19 cellular contexts compared by ENCODE assay signal in genomic region chr20:35049776-35050352, GRCh38. TPM values are rescaled to one million over a fixed set of nuclear protein-coding genes. Genes with fewer than 3 reads are reported as not detected.
A peak's percentile ranks its signal among the peaks of the same experiment; 100 is the strongest.
DNase-seq lines count a peak whose midpoint lies in the region; ATAC-seq and TF ChIP-seq lines count a peak whose summit lies in the region.
"Had no signal": no experiment of that assay in that cellular context is flagged by ENCODE, and none has a peak within 500 bp of the region (broad histone marks: within the 10 kb centered on the region; RNA-seq: fewer than 3 reads in every experiment).

No MANE protein-coding gene starts in this region.

- no peak overlapping the region for H2AFZ ChIP-seq in IMR-90 (replicated peaks; ENCODE audit: low read length, poor library complexity)
- H2AFZ ChIP-seq in trophoblast cell (ENCODE audit: insufficient read depth, low read length, poor library complexity), result no peak overlapping the region

- H3K36me3 Mint-ChIP-seq in activated CD4-positive, alpha-beta memory T cell treated with anti-CD3 and anti-CD28 coated beads, Interleukin-2, amount 10 ng/mL, durations not matched to agents 7 days and 5 days (ENCODE audit: low read depth), result peaks cover 61% of the 10 kb centered on the region
- H3K36me3 Mint-ChIP-seq in endothelial cell (ENCODE audit: low read depth, unreplicated experiment), result peaks cover 23% of the 10 kb centered on the region

- no peak overlapping the region for H3K56ac ChIP-seq in IMR-90 (ENCODE audit: extremely low read depth, insufficient read depth, low read length)

- 0 out of 2 replicates have a peak overlapping the region, but pooled peaks have one; percentile 15 for H2AK5ac ChIP-seq in IMR-90 (ENCODE audit: low read depth, low read length)
- H2AK5ac ChIP-seq in trophoblast cell (ENCODE audit: low read length), result no peak overlapping the region

- no peak overlapping the region for H4K5ac ChIP-seq in IMR-90 (ENCODE audit: low read depth, low read length)

- H3K4me3 Mint-ChIP-seq in activated CD4-positive, alpha-beta memory T cell treated with anti-CD3 and anti-CD28 coated beads, Interleukin-2, amount 10 ng/mL, durations not matched to agents 7 days and 5 days, result no peak overlapping the region
- H3K4me3 Mint-ChIP-seq in endothelial cell (ENCODE audit: unreplicated experiment), result peak overlapping the region; percentile 30
- H3K4me3 Mint-ChIP-seq: activated CD4-positive, alpha-beta T cell treated with anti-CD3 and anti-CD28 coated beads, Interleukin-2, amount 10 ng/mL, durations not matched to agents 24 days and 14 days; activated naive CD8-positive, alpha-beta T cell treated with anti-CD3 and anti-CD28 coated beads, Interleukin-2, amount 10 ng/mL, durations not matched to agents 7 days and 5 days; CD14-positive monocyte; dendritic cell treated with granulocyte-macrophage colony-stimulating factor and Interleukin-4, amounts not matched to agents 40 ng/mL and 50 ng/mL, for 4 days had no signal

- H3K27ac ChIP-seq in IMR-90 (ENCODE audit: insufficient read depth, low read length), result no peak overlapping the region
- H3K27ac ChIP-seq in trophoblast cell (ENCODE audit: low read depth, low read length), result no peak overlapping the region
- peak overlapping the region in 2 of 4 donors; percentile 3 to 76 for H3K27ac ChIP-seq in tibial nerve
- H3K27ac ChIP-seq: esophagus muscularis mucosa, psoas muscle, suprapubic skin had no signal

- no peak for TF ChIP-seq RAD21 in IMR-90 (IDR thresholded peaks at IDR 0.05; ENCODE audit: low read length)

- peaks cover 16% of the 10 kb centered on the region for H3K9me1 ChIP-seq in IMR-90 (ENCODE audit: insufficient read depth, low read length)

- H3K4ac ChIP-seq in IMR-90 (ENCODE audit: low read depth, low read length) (no peak overlapping the region), trophoblast cell (ENCODE audit: low read depth, low read length) (no peak overlapping the region)

- H4K12ac ChIP-seq in trophoblast cell (ENCODE audit: low read depth, low read length), result no peak overlapping the region

- H2BK12ac ChIP-seq in trophoblast cell (ENCODE audit: low read length), result no peak overlapping the region

- no peaks in the 10 kb centered on the region for H3K79me2 ChIP-seq in trophoblast cell (ENCODE audit: control insufficient read depth, insufficient read depth, low read length, poor library complexity)

- no peak for ATAC-seq in IMR-90 (ENCODE audit: low read depth)
- no peak for ATAC-seq in left lobe of liver
- ATAC-seq in GM19452 (IDR thresholded peaks at IDR 0.05; ENCODE audit: unreplicated experiment), result no peak
- ATAC-seq: left colon, psoas muscle had no signal

- no peak overlapping the region; the same call in 2 of the 3 replicates for H2BK15ac ChIP-seq in IMR-90 (ENCODE audit: low read depth, low read length)

- H3K9ac ChIP-seq in IMR-90 (ENCODE audit: low read depth, low read length), result no peak overlapping the region
- H3K9ac ChIP-seq in trophoblast cell (ENCODE audit: low read length), result no peak overlapping the region

- no peak for TF ChIP-seq EP300 in tibial nerve (IDR thresholded peaks at IDR 0.05)

- H4K8ac ChIP-seq in IMR-90 (ENCODE audit: low read depth in 2 of 2, low read length in 2 of 2) (no peak overlapping the region), trophoblast cell (ENCODE audit: low read depth, low read length) (no peak overlapping the region)

- 78% methylated on average over 4 of the region's 5 CpGs; no CpG with 5 or more reads in 1 of the 2 experiments for whole genome bisulfite sequencing in IMR-90 (ENCODE audit: extremely low coverage in 2 of 2, insufficient read length in 1 of 2), 2 experiments
- no CpG with 5 or more reads among the region's 5 CpGs for WGBS in trophoblast cell (ENCODE audit: extremely low coverage, insufficient coverage, insufficient read length)
- WGBS in tibial nerve, 2 donors, result 75% methylated on average over 5 of the region's 5 CpGs

- H3K27me3 ChIP-seq in IMR-90 (ENCODE audit: control insufficient read depth, insufficient read depth, low read length) (no peaks in the 10 kb centered on the region), trophoblast cell (ENCODE audit: insufficient read depth, low read length) (no peaks in the 10 kb centered on the region), tibial nerve (no peaks in the 10 kb centered on the region)
- H3K27me3 ChIP-seq: esophagus muscularis mucosa, suprapubic skin had no signal

- dilution Hi-C loops in IMR-90 (cut with HindIII; ENCODE audit: low sequenced_read_pairs, unreplicated experiment), result no loop called here

- H3K4me3 ChIP-seq in IMR-90 (ENCODE audit: insufficient read depth, low read depth, low read length) (no peak overlapping the region), trophoblast cell (ENCODE audit: low read depth, low read length) (no peak overlapping the region), tibial nerve (no peak overlapping the region)
- H3K4me3 ChIP-seq: esophagus muscularis mucosa, psoas muscle, suprapubic skin had no signal

- H4K91ac ChIP-seq in IMR-90 (ENCODE audit: insufficient read depth, low read depth, low read length) (no peak overlapping the region), trophoblast cell (ENCODE audit: low read depth, low read length) (no peak overlapping the region)

- TF ChIP-seq CTCF in IMR-90 (conservative IDR thresholded peaks at IDR 0.05; ENCODE audit: low read depth, low read length), result no peak
- TF ChIP-seq CTCF in endothelial cell (IDR thresholded peaks at IDR 0.05; ENCODE audit: unreplicated experiment), result no peak
- TF ChIP-seq CTCF in tibial nerve (IDR thresholded peaks at IDR 0.05), result no peak

- H2BK5ac ChIP-seq in IMR-90 (ENCODE audit: low read depth, low read length, poor library complexity, severe bottlenecking) (peak overlapping the region; percentile 54), trophoblast cell (ENCODE audit: low read depth, low read length, poor library complexity) (peak overlapping the region; percentile 28)

- no peak overlapping the region for H3K4me2 ChIP-seq in IMR-90 (ENCODE audit: low read depth, low read length)
- no peak overlapping the region for H3K4me2 ChIP-seq in trophoblast cell (ENCODE audit: low read length)

- H3K4me1 ChIP-seq in IMR-90 (ENCODE audit: control insufficient read depth, insufficient read depth, low read length) (peaks cover 2% of the 10 kb centered on the region; the same call in 1 of the 2 replicates), trophoblast cell (ENCODE audit: control insufficient read depth in 1 of 2, insufficient read depth in 2 of 2, low read length in 2 of 2) (peaks cover 11 to 13% of the 10 kb centered on the region in 2 experiments), tibial nerve (peaks cover 0 to 11% (median 3%) of the 10 kb centered on the region in 4 donors)
- H3K4me1 ChIP-seq: psoas muscle, suprapubic skin had no signal

- no peaks in the 10 kb centered on the region for H3K27me3 Mint-ChIP-seq in activated CD4-positive, alpha-beta memory T cell treated with anti-CD3 and anti-CD28 coated beads, Interleukin-2, amount 10 ng/mL, durations not matched to agents 7 days and 5 days
- peaks cover 1% of the 10 kb centered on the region for H3K27me3 Mint-ChIP-seq in endothelial cell (ENCODE audit: unreplicated experiment)
- H3K27me3 Mint-ChIP-seq: activated CD4-positive, alpha-beta T cell treated with anti-CD3 and anti-CD28 coated beads, Interleukin-2, amount 10 ng/mL, durations not matched to agents 24 days and 14 days; activated naive CD8-positive, alpha-beta T cell treated with anti-CD3 and anti-CD28 coated beads, Interleukin-2, amount 10 ng/mL, durations not matched to agents 7 days and 5 days; dendritic cell treated with granulocyte-macrophage colony-stimulating factor and Interleukin-4, amounts not matched to agents 40 ng/mL and 50 ng/mL, for 4 days had no signal

- no peak for TF ChIP-seq POLR2A in IMR-90 (IDR thresholded peaks at IDR 0.05; ENCODE audit: low read depth, low read length)
- no peak for TF ChIP-seq POLR2A in tibial nerve (IDR thresholded peaks at IDR 0.05)

- intact Hi-C loops in IMR-90 (cut with micrococcal nuclease), result no loop called here

- H2AK9ac ChIP-seq in IMR-90 (replicated peaks; ENCODE audit: low read depth, low read length, poor library complexity), result no peak overlapping the region

- peaks cover 34% of the 10 kb centered on the region for H3K36me3 ChIP-seq in IMR-90 (ENCODE audit: control insufficient read depth, insufficient read depth, low read length)
- peaks cover 13 to 15% of the 10 kb centered on the region in 2 experiments for H3K36me3 ChIP-seq in trophoblast cell (ENCODE audit: control insufficient read depth in 1 of 2, insufficient read depth in 2 of 2, low read length in 2 of 2)
- H3K36me3 ChIP-seq in tibial nerve, result peaks cover 0 to 47% (median 14%) of the 10 kb centered on the region in 3 donors

- H2BK120ac ChIP-seq in IMR-90 (ENCODE audit: low read depth, low read length) (no peak overlapping the region), trophoblast cell (ENCODE audit: insufficient read depth, low read length, poor library complexity) (no peak overlapping the region)

- H3K9me3 Mint-ChIP-seq in activated CD4-positive, alpha-beta memory T cell treated with anti-CD3 and anti-CD28 coated beads, Interleukin-2, amount 10 ng/mL, durations not matched to agents 7 days and 5 days, result no peaks in the 10 kb centered on the region
- H3K9me3 Mint-ChIP-seq in endothelial cell (ENCODE audit: unreplicated experiment), result no peaks in the 10 kb centered on the region
- H3K9me3 Mint-ChIP-seq: activated CD4-positive, alpha-beta T cell treated with anti-CD3 and anti-CD28 coated beads, Interleukin-2, amount 10 ng/mL, durations not matched to agents 24 days and 14 days; activated naive CD8-positive, alpha-beta T cell treated with anti-CD3 and anti-CD28 coated beads, Interleukin-2, amount 10 ng/mL, durations not matched to agents 7 days and 5 days; CD14-positive monocyte; dendritic cell treated with granulocyte-macrophage colony-stimulating factor and Interleukin-4, amounts not matched to agents 40 ng/mL and 50 ng/mL, for 4 days had no signal

- H3K23ac ChIP-seq in IMR-90 (ENCODE audit: low read depth, low read length), result 0 out of 2 replicates have a peak overlapping the region, but pooled peaks have one; percentile 20
- H3K23ac ChIP-seq in trophoblast cell (ENCODE audit: low read length), result no peak overlapping the region

- peaks cover 12% of the 10 kb centered on the region for H3K4me1 Mint-ChIP-seq in activated CD4-positive, alpha-beta memory T cell treated with anti-CD3 and anti-CD28 coated beads, Interleukin-2, amount 10 ng/mL, durations not matched to agents 7 days and 5 days
- peaks cover 19% of the 10 kb centered on the region for H3K4me1 Mint-ChIP-seq in endothelial cell (ENCODE audit: unreplicated experiment)

- CTCF ChIA-PET in IMR-90 (lab: Yijun Ruan, JAX), result no interaction called here
- CTCF ChIA-PET in activated CD4-positive, alpha-beta memory T cell treated with anti-CD3 and anti-CD28 coated beads, Interleukin-2, amount 10 ng/mL, durations not matched to agents 7 days and 5 days (lab: Charles Lee), result interaction anchor here (1.0 kb wide), 1 partner anchor 47 kb away, joined by 3 read pairs; no protein-coding TSS in a partner anchor

- in situ Hi-C loops in IMR-90 (cut with MboI; ENCODE audit: low sequenced_read_pairs), result no loop called here

- POLR2A ChIA-PET in IMR-90 (lab: Charles Lee; ENCODE audit: unreplicated experiment), result no interaction called here
- POLR2A ChIA-PET in activated CD4-positive, alpha-beta memory T cell treated with anti-CD3 and anti-CD28 coated beads, Interleukin-2, amount 10 ng/mL, durations not matched to agents 7 days and 5 days (lab: Charles Lee), result no interaction called here

- DNase-seq in IMR-90 (no peak), endothelial cell (ENCODE audit: low spot score) (no peak), trophoblast cell (no peak), tibial nerve (ENCODE audit: low spot score in 2 of 2) (no peak), left lobe of liver (ENCODE audit: low spot score) (no peak)
- DNase-seq in activated CD4-positive, alpha-beta memory T cell treated with anti-CD3 and anti-CD28 coated beads, Interleukin-2, amount 10 ng/mL, durations not matched to agents 7 days and 5 days, result no peak
- DNase-seq: activated CD4-positive, alpha-beta T cell treated with anti-CD3 and anti-CD28 coated beads, Interleukin-2, amount 10 ng/mL, durations not matched to agents 24 days and 14 days; activated naive CD8-positive, alpha-beta T cell treated with anti-CD3 and anti-CD28 coated beads, Interleukin-2, amount 10 ng/mL, durations not matched to agents 7 days and 5 days; GOT3; left colon; NCI-H1694; NCI-H446; psoas muscle; SIG-M5 had no signal

- H3K9me3 ChIP-seq in IMR-90 (ENCODE audit: control insufficient read depth, insufficient read depth, low read length) (no peaks in the 10 kb centered on the region), trophoblast cell (ENCODE audit: insufficient read depth, low read depth, low read length) (no peaks in the 10 kb centered on the region), tibial nerve (no peaks in the 10 kb centered on the region)
- H3K9me3 ChIP-seq: esophagus muscularis mucosa, psoas muscle, suprapubic skin had no signal

- no peak overlapping the region for H2BK20ac ChIP-seq in IMR-90 (ENCODE audit: low read depth, low read length)

- peaks cover 11% of the 10 kb centered on the region for H4K20me1 ChIP-seq in IMR-90 (ENCODE audit: insufficient read depth, low read length)

- BruUV-seq in IMR-90 (replicated peaks; lab: Mats Ljungman, UMichigan), result no TSS peak

- H3K14ac ChIP-seq in IMR-90 (replicated peaks; ENCODE audit: low read depth, low read length) (no peak overlapping the region), trophoblast cell (ENCODE audit: low read length) (no peak overlapping the region)

- H3K79me1 ChIP-seq in IMR-90 (ENCODE audit: low read depth in 1 of 2, low read length in 2 of 2) (peaks cover 39 to 79% of the 10 kb centered on the region in 2 experiments), trophoblast cell (ENCODE audit: low read length) (peaks cover 7% of the 10 kb centered on the region)

- no peak overlapping the region for H3K18ac ChIP-seq in IMR-90 (ENCODE audit: low read depth, low read length)
- H3K18ac ChIP-seq in trophoblast cell (ENCODE audit: low read length), result no peak overlapping the region

- H3K27ac Mint-ChIP-seq in activated CD4-positive, alpha-beta memory T cell treated with anti-CD3 and anti-CD28 coated beads, Interleukin-2, amount 10 ng/mL, durations not matched to agents 7 days and 5 days, result peak overlapping the region; percentile 28
- H3K27ac Mint-ChIP-seq in endothelial cell (ENCODE audit: unreplicated experiment), result peak overlapping the region; percentile 3
- H3K27ac Mint-ChIP-seq: activated CD4-positive, alpha-beta T cell treated with anti-CD3 and anti-CD28 coated beads, Interleukin-2, amount 10 ng/mL, durations not matched to agents 24 days and 14 days; activated naive CD8-positive, alpha-beta T cell treated with anti-CD3 and anti-CD28 coated beads, Interleukin-2, amount 10 ng/mL, durations not matched to agents 7 days and 5 days; dendritic cell treated with granulocyte-macrophage colony-stimulating factor and Interleukin-4, amounts not matched to agents 40 ng/mL and 50 ng/mL, for 4 days had no signal

RNA-seq across cellular contexts. Expression of gene TRPC4AP, which starts 42.7 kb away (rescaled TPM):
- total RNA-seq in IMR-90 (2012; rRNA removed) (39.4 and 41.0 TPM in 2 replicates), endothelial cell (ENCODE audit: unreplicated experiment) (109 TPM), tibial nerve (100 to 1,000 TPM in 1 of 4 donors, 10 to 100 TPM in 3; 63.4 to 101 (median 76.4) TPM), left lobe of liver (27.6 TPM)
- 77.6 and 81.0 TPM in 2 replicates for polyA plus RNA-seq in IMR-90 (2012; rRNA removed)
- polyA plus RNA-seq in IMR-90 (2012; cell fraction: cytosol; rRNA removed), result 47.2 and 64.3 TPM in 2 replicates
- 135 and 171 TPM in 2 replicates for polyA plus RNA-seq in IMR-90 (2012; cell fraction: nucleus; rRNA removed; ENCODE audit: low replicate concordance)
- total RNA-seq in activated CD4-positive, alpha-beta memory T cell treated with anti-CD3 and anti-CD28 coated beads, Interleukin-2, amount 10 ng/mL, durations not matched to agents 7 days and 5 days, result 10 to 100 TPM; 63.5 to 65.7 TPM
- 61.7 TPM in 2 replicates for polyA plus RNA-seq in trophoblast cell (2013)
